12 cellular contexts compared by ENCODE assay signal in genomic region chr11:72798361-72798760, GRCh38.
"Had no signal": no experiment of that assay in that cellular context is flagged by ENCODE, and none has a peak within 500 bp of the region (broad histone marks: within the 10 kb centered on the region; RNA-seq: fewer than 3 reads in every experiment).

No MANE protein-coding gene starts in this region.

- H3K27ac ChIP-seq: brain microvascular endothelial cell, heart left ventricle, left lung, skin epidermis, thyroid gland, uterus had no signal

- H3K4me3 Mint-ChIP-seq: activated naive CD8-positive, alpha-beta T cell; memory B cell had no signal

- H3K36me3 ChIP-seq: brain microvascular endothelial cell, heart left ventricle, left lung, thyroid gland, uterus had no signal

- H3K27me3 Mint-ChIP-seq: activated naive CD8-positive, alpha-beta T cell; memory B cell had no signal

- H3K36me3 Mint-ChIP-seq: activated naive CD8-positive, alpha-beta T cell; memory B cell had no signal

- H3K4me1 ChIP-seq: uterus had no signal

- ATAC-seq: heart left ventricle, left lung had no signal

- H3K27me3 ChIP-seq: brain microvascular endothelial cell, heart left ventricle, left lung, thyroid gland, uterus had no signal

- H3K9me3 ChIP-seq: heart left ventricle, left lung, thyroid gland, uterus had no signal

- H3K4me3 ChIP-seq: heart left ventricle, left lung, skin epidermis, thyroid gland, uterus had no signal

- DNase-seq: activated CD4-positive, alpha-beta T cell treated with anti-CD3 and anti-CD28 coated beads, Interleukin-2, amount 50 U/mL, for 1 hour; activated gamma-delta T cell; activated T-cell treated with anti-CD3 and anti-CD28 coated beads, Interleukin-2, amount 50 U/mL, for 1 hour; brain microvascular endothelial cell; foreskin melanocyte; heart left ventricle; left lung; thyroid gland; uterus had no signal

- H3K9me3 Mint-ChIP-seq: memory B cell had no signal

- H3K27ac Mint-ChIP-seq: activated naive CD8-positive, alpha-beta T cell; memory B cell had no signal
